ENCODE assay signal across 20 cellular contexts in genomic region chr2:167787562-167787961, GRCh38.
DNase-seq lines count a peak whose midpoint lies in the region; ATAC-seq and TF ChIP-seq lines count a peak whose summit lies in the region.
"Had no signal": no experiment of that assay in that cellular context is flagged by ENCODE, and none has a peak within 500 bp of the region (broad histone marks: within the 10 kb centered on the region; RNA-seq: fewer than 3 reads in every experiment).

No MANE protein-coding gene starts in this region.

- no peaks in the 10 kb centered on the region for H3K36me3 ChIP-seq in mucosa of descending colon (ENCODE audit: low read depth)
- H3K36me3 ChIP-seq: BLaER1 treated with 17β-estradiol and CSF1 and Interleukin-3, amounts not matched to agents 10 nM and 100 nM had no signal

- peaks cover 8% of the 10 kb centered on the region for H3K4me1 ChIP-seq in mucosa of descending colon (ENCODE audit: low read depth)
- H3K4me1 ChIP-seq: A549; BLaER1 treated with 17β-estradiol and CSF1 and Interleukin-3, amounts not matched to agents 10 nM and 100 nM had no signal

- ATAC-seq in left lobe of liver (peak; percentile 32), mucosa of descending colon (peak; percentile 55), HG03135 (IDR thresholded peaks at IDR 0.05; ENCODE audit: unreplicated experiment) (no peak), GM18907 (IDR thresholded peaks at IDR 0.05; ENCODE audit: unreplicated experiment) (no peak)
- ATAC-seq in stimulated activated effector memory CD8-positive, alpha-beta T cell treated with anti-CD3 and anti-CD28 coated beads, Interleukin-12 subunit alpha, Interleukin-12 subunit beta, amount 100 ng/mL, for 72 hours = peak; percentile 25
- ATAC-seq: A549; CD8-positive, alpha-beta T cell had no signal

- no peaks in the 10 kb centered on the region for H3K4me1 Mint-ChIP-seq in stimulated activated effector memory CD8-positive, alpha-beta T cell treated with anti-CD3 and anti-CD28 coated beads, Interleukin-12 subunit alpha, Interleukin-12 subunit beta, amount 100 ng/mL, for 72 hours
- H3K4me1 Mint-ChIP-seq: B cell had no signal

- H3K9me3 Mint-ChIP-seq in stimulated activated effector memory CD8-positive, alpha-beta T cell treated with anti-CD3 and anti-CD28 coated beads, Interleukin-12 subunit alpha, Interleukin-12 subunit beta, amount 100 ng/mL, for 72 hours = no peaks in the 10 kb centered on the region
- H3K9me3 Mint-ChIP-seq: CD8-positive, alpha-beta T cell had no signal

- no peak overlapping the region for H3K27ac Mint-ChIP-seq in stimulated activated effector memory CD8-positive, alpha-beta T cell treated with anti-CD3 and anti-CD28 coated beads, Interleukin-12 subunit alpha, Interleukin-12 subunit beta, amount 100 ng/mL, for 72 hours
- H3K27ac Mint-ChIP-seq: B cell; CD4-positive, alpha-beta T cell; CD8-positive, alpha-beta T cell had no signal

- no peaks in the 10 kb centered on the region for H3K36me3 Mint-ChIP-seq in stimulated activated effector memory CD8-positive, alpha-beta T cell treated with anti-CD3 and anti-CD28 coated beads, Interleukin-12 subunit alpha, Interleukin-12 subunit beta, amount 100 ng/mL, for 72 hours
- H3K36me3 Mint-ChIP-seq: CD8-positive, alpha-beta T cell had no signal

- intact Hi-C loops in mucosa of descending colon (cut with DNase I, micrococcal nuclease) = no loop called here

- no peaks in the 10 kb centered on the region for H3K9me3 ChIP-seq in mucosa of descending colon
- H3K9me3 ChIP-seq: A549; BLaER1 treated with 17β-estradiol and CSF1 and Interleukin-3, amounts not matched to agents 10 nM and 100 nM; Caco-2 had no signal

- H3K27ac ChIP-seq in caudate nucleus (ENCODE audit: low read depth, low read length) = peak overlapping the region; percentile 1
- H3K27ac ChIP-seq: 22Rv1; A549; BLaER1 treated with 17β-estradiol and CSF1 and Interleukin-3, amounts not matched to agents 10 nM and 100 nM; C4-2B had no signal

- H3K4me3 Mint-ChIP-seq in stimulated activated effector memory CD8-positive, alpha-beta T cell treated with anti-CD3 and anti-CD28 coated beads, Interleukin-12 subunit alpha, Interleukin-12 subunit beta, amount 100 ng/mL, for 72 hours = no peak overlapping the region
- H3K4me3 Mint-ChIP-seq: B cell; CD4-positive, alpha-beta T cell; CD8-positive, alpha-beta T cell had no signal

- H3K4me3 ChIP-seq in mucosa of descending colon = no peak overlapping the region
- H3K4me3 ChIP-seq: A549; BLaER1 treated with 17β-estradiol and CSF1 and Interleukin-3, amounts not matched to agents 10 nM and 100 nM had no signal

- DNase-seq in caudate nucleus (lab: John Stamatoyannopoulos, UW) (no peak), left lobe of liver (ENCODE audit: low spot score) (no peak), mucosa of descending colon (peak in 1 of 3 donors; percentile 6), NCI-H2227 treated with DMSO at 0.1 percent for 48 hours (lab: John Stamatoyannopoulos, UW) (no peak), NOMO-1 treated with DMSO at 0.1 percent for 48 hours (lab: John Stamatoyannopoulos, UW; ENCODE audit: unreplicated experiment) (no peak)
- DNase-seq in stimulated activated effector memory CD8-positive, alpha-beta T cell treated with anti-CD3 and anti-CD28 coated beads, Interleukin-12 subunit alpha, Interleukin-12 subunit beta, amount 100 ng/mL, for 72 hours (ENCODE audit: low spot score in 2 of 2) = no peak
- DNase-seq: AML-193; Calu3; CD4-positive, alpha-beta T cell; CD8-positive, alpha-beta T cell; DMS79 treated with DMSO at 0.1 percent for 48 hours; GF-D8 had no signal

- no peak for TF ChIP-seq CTCF in mucosa of descending colon (IDR thresholded peaks at IDR 0.05)

Comparison
In these comparisons a context has a peak if more than half of its experiments do, and no peak if none do; other contexts are left out.
1. ATAC-seq: peak in left lobe of liver (single experiment), mucosa of descending colon (single experiment) and stimulated activated effector memory CD8-positive, alpha-beta T cell treated with anti-CD3 and anti-CD28 coated beads, Interleukin-12 subunit alpha, Interleukin-12 subunit beta, amount 100 ng/mL, for 72 hours (single experiment); none in HG03135 (single experiment) and GM18907 (single experiment).